Comparison of ENCODE assay signal across 1 cellular context in genomic region chr17:40462343-40463121, GRCh38.
TF ChIP-seq lines count a peak whose summit lies in the region.

No MANE protein-coding gene starts in this region.

TF ChIP-seq in HepG2, 621 proteins besides CTCF, POLR2A, EP300 and RAD21:
- TF ChIP-seq RCOR2 (CRISPR knock-in tag; IDR thresholded peaks at IDR 0.05) (no peak), TCF12 (IDR thresholded peaks at IDR 0.05) (no peak), TCF12 (CRISPR knock-in tag; IDR thresholded peaks at IDR 0.05) (peak; percentile 62; the same call in 1 of the 2 replicates), SAP130 (CRISPR knock-in tag; IDR thresholded peaks at IDR 0.05; ENCODE audit: low read depth) (no peak), RFXANK (CRISPR knock-in tag; IDR thresholded peaks at IDR 0.05) (no peak), RARG (CRISPR knock-in tag; IDR thresholded peaks at IDR 0.05; ENCODE audit: low read depth) (no peak), ZNF883 (CRISPR knock-in tag; IDR thresholded peaks at IDR 0.05; ENCODE audit: not compliant biosample characterization) (peak; percentile 51), ZNF746 (CRISPR knock-in tag; IDR thresholded peaks at IDR 0.05) (no peak), U2AF2 (IDR thresholded peaks at IDR 0.05; ENCODE audit: low read depth, low read length) (no peak), TBL1XR1 (IDR thresholded peaks at IDR 0.05; ENCODE audit: borderline replicate concordance, low read length, partially characterized antibody) (no peak), ZNF274 (CRISPR knock-in tag; IDR thresholded peaks at IDR 0.05) (peak; percentile 69; the same call in 1 of the 2 replicates), ZNF776 (CRISPR knock-in tag; IDR thresholded peaks at IDR 0.05) (0 out of 2 replicates have a peak, but pooled peaks have one; percentile 23), ZNF335 (CRISPR knock-in tag; IDR thresholded peaks at IDR 0.05) (0 out of 2 replicates have a peak, but pooled peaks have one; percentile 14)
- TF ChIP-seq, protein P1, sequence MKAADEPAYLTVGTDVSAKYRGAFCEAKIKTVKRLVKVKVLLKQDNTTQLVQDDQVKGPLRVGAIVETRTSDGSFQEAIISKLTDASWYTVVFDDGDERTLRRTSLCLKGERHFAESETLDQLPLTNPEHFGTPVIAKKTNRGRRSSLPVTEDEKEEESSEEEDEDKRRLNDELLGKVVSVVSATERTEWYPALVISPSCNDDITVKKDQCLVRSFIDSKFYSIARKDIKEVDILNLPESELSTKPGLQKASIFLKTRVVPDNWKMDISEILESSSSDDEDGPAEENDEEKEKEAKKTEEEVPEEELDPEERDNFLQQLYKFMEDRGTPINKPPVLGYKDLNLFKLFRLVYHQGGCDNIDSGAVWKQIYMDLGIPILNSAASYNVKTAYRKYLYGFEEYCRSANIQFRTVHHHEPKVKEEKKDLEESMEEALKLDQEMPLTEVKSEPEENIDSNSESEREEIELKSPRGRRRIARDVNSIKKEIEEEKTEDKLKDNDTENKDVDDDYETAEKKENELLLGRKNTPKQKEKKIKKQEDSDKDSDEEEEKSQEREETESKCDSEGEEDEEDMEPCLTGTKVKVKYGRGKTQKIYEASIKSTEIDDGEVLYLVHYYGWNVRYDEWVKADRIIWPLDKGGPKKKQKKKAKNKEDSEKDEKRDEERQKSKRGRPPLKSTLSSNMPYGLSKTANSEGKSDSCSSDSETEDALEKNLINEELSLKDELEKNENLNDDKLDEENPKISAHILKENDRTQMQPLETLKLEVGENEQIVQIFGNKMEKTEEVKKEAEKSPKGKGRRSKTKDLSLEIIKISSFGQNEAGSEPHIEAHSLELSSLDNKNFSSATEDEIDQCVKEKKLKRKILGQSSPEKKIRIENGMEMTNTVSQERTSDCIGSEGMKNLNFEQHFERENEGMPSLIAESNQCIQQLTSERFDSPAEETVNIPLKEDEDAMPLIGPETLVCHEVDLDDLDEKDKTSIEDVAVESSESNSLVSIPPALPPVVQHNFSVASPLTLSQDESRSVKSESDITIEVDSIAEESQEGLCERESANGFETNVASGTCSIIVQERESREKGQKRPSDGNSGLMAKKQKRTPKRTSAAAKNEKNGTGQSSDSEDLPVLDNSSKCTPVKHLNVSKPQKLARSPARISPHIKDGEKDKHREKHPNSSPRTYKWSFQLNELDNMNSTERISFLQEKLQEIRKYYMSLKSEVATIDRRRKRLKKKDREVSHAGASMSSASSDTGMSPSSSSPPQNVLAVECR (CRISPR knock-in tag; IDR thresholded peaks at IDR 0.05; ENCODE audit: borderline replicate concordance) = 0 out of 2 replicates have a peak, but pooled peaks have one; percentile 14
- TF ChIP-seq, protein P2, sequence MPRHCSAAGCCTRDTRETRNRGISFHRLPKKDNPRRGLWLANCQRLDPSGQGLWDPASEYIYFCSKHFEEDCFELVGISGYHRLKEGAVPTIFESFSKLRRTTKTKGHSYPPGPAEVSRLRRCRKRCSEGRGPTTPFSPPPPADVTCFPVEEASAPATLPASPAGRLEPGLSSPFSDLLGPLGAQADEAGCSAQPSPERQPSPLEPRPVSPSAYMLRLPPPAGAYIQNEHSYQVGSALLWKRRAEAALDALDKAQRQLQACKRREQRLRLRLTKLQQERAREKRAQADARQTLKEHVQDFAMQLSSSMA (CRISPR knock-in tag; IDR thresholded peaks at IDR 0.05) = 0 out of 2 replicates have a peak, but pooled peaks have one; percentile 17
- TF ChIP-seq, protein P3, sequence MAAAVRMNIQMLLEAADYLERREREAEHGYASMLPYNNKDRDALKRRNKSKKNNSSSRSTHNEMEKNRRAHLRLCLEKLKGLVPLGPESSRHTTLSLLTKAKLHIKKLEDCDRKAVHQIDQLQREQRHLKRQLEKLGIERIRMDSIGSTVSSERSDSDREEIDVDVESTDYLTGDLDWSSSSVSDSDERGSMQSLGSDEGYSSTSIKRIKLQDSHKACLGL (CRISPR knock-in tag; IDR thresholded peaks at IDR 0.05) = 0 out of 2 replicates have a peak, but pooled peaks have one; percentile 47
- TF ChIP-seq, protein P4, sequence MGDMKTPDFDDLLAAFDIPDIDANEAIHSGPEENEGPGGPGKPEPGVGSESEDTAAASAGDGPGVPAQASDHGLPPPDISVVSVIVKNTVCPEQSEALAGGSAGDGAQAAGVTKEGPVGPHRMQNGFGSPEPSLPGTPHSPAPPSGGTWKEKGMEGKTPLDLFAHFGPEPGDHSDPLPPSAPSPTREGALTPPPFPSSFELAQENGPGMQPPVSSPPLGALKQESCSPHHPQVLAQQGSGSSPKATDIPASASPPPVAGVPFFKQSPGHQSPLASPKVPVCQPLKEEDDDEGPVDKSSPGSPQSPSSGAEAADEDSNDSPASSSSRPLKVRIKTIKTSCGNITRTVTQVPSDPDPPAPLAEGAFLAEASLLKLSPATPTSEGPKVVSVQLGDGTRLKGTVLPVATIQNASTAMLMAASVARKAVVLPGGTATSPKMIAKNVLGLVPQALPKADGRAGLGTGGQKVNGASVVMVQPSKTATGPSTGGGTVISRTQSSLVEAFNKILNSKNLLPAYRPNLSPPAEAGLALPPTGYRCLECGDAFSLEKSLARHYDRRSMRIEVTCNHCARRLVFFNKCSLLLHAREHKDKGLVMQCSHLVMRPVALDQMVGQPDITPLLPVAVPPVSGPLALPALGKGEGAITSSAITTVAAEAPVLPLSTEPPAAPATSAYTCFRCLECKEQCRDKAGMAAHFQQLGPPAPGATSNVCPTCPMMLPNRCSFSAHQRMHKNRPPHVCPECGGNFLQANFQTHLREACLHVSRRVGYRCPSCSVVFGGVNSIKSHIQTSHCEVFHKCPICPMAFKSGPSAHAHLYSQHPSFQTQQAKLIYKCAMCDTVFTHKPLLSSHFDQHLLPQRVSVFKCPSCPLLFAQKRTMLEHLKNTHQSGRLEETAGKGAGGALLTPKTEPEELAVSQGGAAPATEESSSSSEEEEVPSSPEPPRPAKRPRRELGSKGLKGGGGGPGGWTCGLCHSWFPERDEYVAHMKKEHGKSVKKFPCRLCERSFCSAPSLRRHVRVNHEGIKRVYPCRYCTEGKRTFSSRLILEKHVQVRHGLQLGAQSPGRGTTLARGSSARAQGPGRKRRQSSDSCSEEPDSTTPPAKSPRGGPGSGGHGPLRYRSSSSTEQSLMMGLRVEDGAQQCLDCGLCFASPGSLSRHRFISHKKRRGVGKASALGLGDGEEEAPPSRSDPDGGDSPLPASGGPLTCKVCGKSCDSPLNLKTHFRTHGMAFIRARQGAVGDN (CRISPR knock-in tag; IDR thresholded peaks at IDR 0.05) = no peak
